In genomic region chr2:66421618-66422017, GRCh38 we compare ENCODE assay signal across 34 cellular contexts. TPM values are rescaled to one million over a fixed set of nuclear protein-coding genes. Genes with fewer than 3 reads are reported as not detected.
"Had no signal": no experiment of that assay in that cellular context is flagged by ENCODE, and none has a peak within 500 bp of the region (broad histone marks: within the 10 kb centered on the region; RNA-seq: fewer than 3 reads in every experiment).

No MANE protein-coding gene starts in this region.

- DNase-seq: activated CD4-positive, alpha-beta T cell treated with anti-CD3 and anti-CD28 coated beads, Interleukin-2, amount 10 ng/mL, durations not matched to agents 24 days and 14 days; activated CD4-positive, alpha-beta T cell treated with anti-CD3 and anti-CD28 coated beads, Interleukin-2, amount 50 U/mL, for 4 hours; activated CD8-positive, alpha-beta T cell treated with anti-CD3 and anti-CD28 coated beads for 36 hours; activated effector memory CD4-positive, alpha-beta T cell treated with anti-CD3 and anti-CD28 coated beads, Interleukin-2, amount 50 U/mL, for 16 hours; activated naive CD4-positive, alpha-beta T cell; activated naive CD4-positive, alpha-beta T cell treated with anti-CD3 and anti-CD28 coated beads, Interleukin-2, amount 50 U/mL, for 16 hours; activated naive CD8-positive, alpha-beta T cell treated with anti-CD3 and anti-CD28 coated beads for 36 hours; activated T-cell treated with anti-CD3 and anti-CD28 coated beads, Interleukin-2, amount 50 U/mL, for 1 hour; activated T-cell treated with anti-CD3 and anti-CD28 coated beads, Interleukin-2, amount 50 U/mL, for 72 hours; amniotic stem cell; aorta; brain microvascular endothelial cell; Kasumi-1; MG63; NCI-H1048; NCI-H1436 treated with DMSO at 0.1 percent for 48 hours; NCI-H1694 treated with DMSO at 0.1 percent for 48 hours; NCI-H2029; NCI-H345; NCI-H524 treated with DMSO at 0.1 percent for 48 hours; PC-3; SIG-M5; SW 1271; T-helper 1 cell; T1000 had no signal

- H3K4me3 Mint-ChIP-seq: activated CD4-positive, alpha-beta T cell treated with anti-CD3 and anti-CD28 coated beads, Interleukin-2, amount 10 ng/mL, durations not matched to agents 24 days and 14 days; activated CD8-positive, alpha-beta T cell treated with anti-CD3 and anti-CD28 coated beads for 36 hours; activated naive CD8-positive, alpha-beta T cell treated with anti-CD3 and anti-CD28 coated beads for 36 hours; activated T-cell treated with anti-CD3 and anti-CD28 coated beads, Interleukin-2, amount 50 U/mL, for 72 hours; activated T-helper 17 cell treated with anti-CD3 and anti-CD28 coated beads, Interleukin-2, amount 50 U/mL, for 72 hours; central memory CD8-positive, alpha-beta T cell had no signal

- ATAC-seq: activated CD8-positive, alpha-beta T cell treated with anti-CD3 and anti-CD28 coated beads for 36 hours; activated T-cell treated with anti-CD3 and anti-CD28 coated beads, Interleukin-2, amount 50 U/mL, for 72 hours; activated T-helper 17 cell treated with anti-CD3 and anti-CD28 coated beads, Interleukin-2, amount 50 U/mL, for 72 hours; PC-3; Right ventricle myocardium inferior had no signal

- H3K27me3 ChIP-seq: cardiac muscle cell, MG63 had no signal

- H3K36me3 Mint-ChIP-seq: activated naive CD8-positive, alpha-beta T cell treated with anti-CD3 and anti-CD28 coated beads for 36 hours had no signal

- H3K9me3 ChIP-seq: MG63 had no signal

- H3K9me3 Mint-ChIP-seq: activated CD4-positive, alpha-beta T cell treated with anti-CD3 and anti-CD28 coated beads, Interleukin-2, amount 10 ng/mL, durations not matched to agents 24 days and 14 days; activated CD8-positive, alpha-beta T cell treated with anti-CD3 and anti-CD28 coated beads for 36 hours; activated naive CD8-positive, alpha-beta T cell treated with anti-CD3 and anti-CD28 coated beads for 36 hours; activated T-cell treated with anti-CD3 and anti-CD28 coated beads, Interleukin-2, amount 50 U/mL, for 72 hours had no signal

- H3K4me1 Mint-ChIP-seq: activated CD4-positive, alpha-beta T cell treated with anti-CD3 and anti-CD28 coated beads, Interleukin-2, amount 10 ng/mL, durations not matched to agents 24 days and 14 days; activated naive CD8-positive, alpha-beta T cell treated with anti-CD3 and anti-CD28 coated beads for 36 hours; activated T-helper 17 cell treated with anti-CD3 and anti-CD28 coated beads, Interleukin-2, amount 50 U/mL, for 72 hours; central memory CD8-positive, alpha-beta T cell had no signal

- H3K27ac Mint-ChIP-seq: activated CD4-positive, alpha-beta T cell treated with anti-CD3 and anti-CD28 coated beads, Interleukin-2, amount 10 ng/mL, durations not matched to agents 24 days and 14 days; activated CD8-positive, alpha-beta T cell treated with anti-CD3 and anti-CD28 coated beads for 36 hours; activated naive CD8-positive, alpha-beta T cell treated with anti-CD3 and anti-CD28 coated beads for 36 hours; activated T-cell treated with anti-CD3 and anti-CD28 coated beads, Interleukin-2, amount 50 U/mL, for 72 hours; activated T-helper 17 cell treated with anti-CD3 and anti-CD28 coated beads, Interleukin-2, amount 50 U/mL, for 72 hours had no signal

- H3K4me3 ChIP-seq: cardiac muscle cell, MG63 had no signal

- H3K27ac ChIP-seq: brain microvascular endothelial cell, cardiac muscle cell, RWPE1 had no signal

- H3K36me3 ChIP-seq: brain microvascular endothelial cell, cardiac muscle cell, MG63 had no signal

- FAIRE-seq: RCC 7860, TTC549 had no signal

RNA-seq across cellular contexts. Expression of gene MEIS1, which starts 13.3 kb away (rescaled TPM):
- total RNA-seq: activated CD4-positive, alpha-beta T cell treated with anti-CD3 and anti-CD28 coated beads, Interleukin-2, amount 10 ng/mL, durations not matched to agents 24 days and 14 days; activated CD8-positive, alpha-beta memory T cell treated with anti-CD3 and anti-CD28 coated beads for 36 hours; activated CD8-positive, alpha-beta T cell treated with anti-CD3 and anti-CD28 coated beads for 36 hours; activated naive CD8-positive, alpha-beta T cell treated with anti-CD3 and anti-CD28 coated beads for 36 hours; activated T-helper 17 cell treated with anti-CD3 and anti-CD28 coated beads, Interleukin-2, amount 50 U/mL, for 72 hours; T-helper 2 cell treated with Interferon-gamma antibody and Interleukin-4, amounts not matched to agents 100 ng/mL and 5 ng/mL, for 36 hours had no signal
